1 cellular context compared by ENCODE assay signal in the genomic region with DNA sequence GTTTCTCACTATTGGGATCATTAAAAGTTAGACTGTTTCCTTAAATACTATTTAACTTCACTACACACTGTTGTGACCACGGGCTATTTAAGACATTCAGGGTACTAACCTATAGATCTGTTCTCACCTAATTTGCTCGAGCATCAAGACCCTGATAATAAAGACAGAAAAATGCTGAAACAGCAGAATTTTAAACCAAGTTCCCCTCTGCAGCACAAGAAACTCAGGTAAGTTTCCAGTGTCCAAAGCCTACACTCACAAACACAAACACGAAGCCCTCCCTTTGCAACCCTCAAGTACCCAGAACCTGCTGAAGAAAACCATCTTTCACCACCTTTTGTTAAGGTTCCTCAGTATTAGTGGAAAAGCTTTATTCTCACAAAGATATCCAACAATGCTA.
TF ChIP-seq lines count a peak whose summit lies in the region.

No MANE protein-coding gene starts in this region.

TF ChIP-seq in HepG2, 621 proteins besides CTCF, POLR2A, EP300 and RAD21:
- TF ChIP-seq MBD4 (IDR thresholded peaks at IDR 0.05; ENCODE audit: borderline replicate concordance, low read length) (0 out of 2 replicates have a peak, but pooled peaks have one; percentile 1), PAWR (CRISPR knock-in tag; IDR thresholded peaks at IDR 0.05; ENCODE audit: borderline replicate concordance) (0 out of 2 replicates have a peak, but pooled peaks have one; percentile 13), SIN3B (IDR thresholded peaks at IDR 0.05; ENCODE audit: low read length) (peak; percentile 3; the same call in 1 of the 2 replicates), MAFK (conservative IDR thresholded peaks at IDR 0.05 in 1 of 2, IDR thresholded peaks at IDR 0.05 in 1 of 2; ENCODE audit: low read length in 2 of 2) (peak; percentile 100), KLF9 (CRISPR knock-in tag; IDR thresholded peaks at IDR 0.05; ENCODE audit: low read depth) (no peak), ZFP1 (CRISPR knock-in tag; IDR thresholded peaks at IDR 0.05) (0 out of 2 replicates have a peak, but pooled peaks have one; percentile 19), ARID2 (CRISPR knock-in tag; IDR thresholded peaks at IDR 0.05; ENCODE audit: borderline replicate concordance) (0 out of 2 replicates have a peak, but pooled peaks have one; percentile 39), SMAD3 (CRISPR knock-in tag; IDR thresholded peaks at IDR 0.05) (0 out of 2 replicates have a peak, but pooled peaks have one; percentile 5), SMYD3 (CRISPR knock-in tag; IDR thresholded peaks at IDR 0.05) (0 out of 2 replicates have a peak, but pooled peaks have one; percentile 54), FOXO1 (CRISPR knock-in tag; IDR thresholded peaks at IDR 0.05) (no peak), PITX1 (CRISPR knock-in tag; IDR thresholded peaks at IDR 0.05) (no peak), MAFG (CRISPR knock-in tag; IDR thresholded peaks at IDR 0.05) (0 out of 2 replicates have a peak, but pooled peaks have one; percentile 46), AGO2 (optimal IDR thresholded peaks at IDR 0.05; ENCODE audit: low read depth, low read length) (no peak), ZNF777 (CRISPR knock-in tag; IDR thresholded peaks at IDR 0.05) (no peak), MAFF (IDR thresholded peaks at IDR 0.05; ENCODE audit: low read depth, low read length) (peak; percentile 100), ZNF343 (CRISPR knock-in tag; IDR thresholded peaks at IDR 0.05) (peak; percentile 36; the same call in 1 of the 2 replicates), GATA4 (IDR thresholded peaks at IDR 0.05; ENCODE audit: borderline replicate concordance, low read depth) (no peak)
- TF ChIP-seq, protein P1, sequence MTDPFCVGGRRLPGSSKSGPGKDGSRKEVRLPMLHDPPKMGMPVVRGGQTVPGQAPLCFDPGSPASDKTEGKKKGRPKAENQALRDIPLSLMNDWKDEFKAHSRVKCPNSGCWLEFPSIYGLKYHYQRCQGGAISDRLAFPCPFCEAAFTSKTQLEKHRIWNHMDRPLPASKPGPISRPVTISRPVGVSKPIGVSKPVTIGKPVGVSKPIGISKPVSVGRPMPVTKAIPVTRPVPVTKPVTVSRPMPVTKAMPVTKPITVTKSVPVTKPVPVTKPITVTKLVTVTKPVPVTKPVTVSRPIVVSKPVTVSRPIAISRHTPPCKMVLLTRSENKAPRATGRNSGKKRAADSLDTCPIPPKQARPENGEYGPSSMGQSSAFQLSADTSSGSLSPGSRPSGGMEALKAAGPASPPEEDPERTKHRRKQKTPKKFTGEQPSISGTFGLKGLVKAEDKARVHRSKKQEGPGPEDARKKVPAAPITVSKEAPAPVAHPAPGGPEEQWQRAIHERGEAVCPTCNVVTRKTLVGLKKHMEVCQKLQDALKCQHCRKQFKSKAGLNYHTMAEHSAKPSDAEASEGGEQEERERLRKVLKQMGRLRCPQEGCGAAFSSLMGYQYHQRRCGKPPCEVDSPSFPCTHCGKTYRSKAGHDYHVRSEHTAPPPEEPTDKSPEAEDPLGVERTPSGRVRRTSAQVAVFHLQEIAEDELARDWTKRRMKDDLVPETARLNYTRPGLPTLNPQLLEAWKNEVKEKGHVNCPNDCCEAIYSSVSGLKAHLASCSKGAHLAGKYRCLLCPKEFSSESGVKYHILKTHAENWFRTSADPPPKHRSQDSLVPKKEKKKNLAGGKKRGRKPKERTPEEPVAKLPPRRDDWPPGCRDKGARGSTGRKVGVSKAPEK (CRISPR knock-in tag; IDR thresholded peaks at IDR 0.05; ENCODE audit: borderline replicate concordance): 0 out of 2 replicates have a peak, but pooled peaks have one; percentile 63
- TF ChIP-seq, protein P2, sequence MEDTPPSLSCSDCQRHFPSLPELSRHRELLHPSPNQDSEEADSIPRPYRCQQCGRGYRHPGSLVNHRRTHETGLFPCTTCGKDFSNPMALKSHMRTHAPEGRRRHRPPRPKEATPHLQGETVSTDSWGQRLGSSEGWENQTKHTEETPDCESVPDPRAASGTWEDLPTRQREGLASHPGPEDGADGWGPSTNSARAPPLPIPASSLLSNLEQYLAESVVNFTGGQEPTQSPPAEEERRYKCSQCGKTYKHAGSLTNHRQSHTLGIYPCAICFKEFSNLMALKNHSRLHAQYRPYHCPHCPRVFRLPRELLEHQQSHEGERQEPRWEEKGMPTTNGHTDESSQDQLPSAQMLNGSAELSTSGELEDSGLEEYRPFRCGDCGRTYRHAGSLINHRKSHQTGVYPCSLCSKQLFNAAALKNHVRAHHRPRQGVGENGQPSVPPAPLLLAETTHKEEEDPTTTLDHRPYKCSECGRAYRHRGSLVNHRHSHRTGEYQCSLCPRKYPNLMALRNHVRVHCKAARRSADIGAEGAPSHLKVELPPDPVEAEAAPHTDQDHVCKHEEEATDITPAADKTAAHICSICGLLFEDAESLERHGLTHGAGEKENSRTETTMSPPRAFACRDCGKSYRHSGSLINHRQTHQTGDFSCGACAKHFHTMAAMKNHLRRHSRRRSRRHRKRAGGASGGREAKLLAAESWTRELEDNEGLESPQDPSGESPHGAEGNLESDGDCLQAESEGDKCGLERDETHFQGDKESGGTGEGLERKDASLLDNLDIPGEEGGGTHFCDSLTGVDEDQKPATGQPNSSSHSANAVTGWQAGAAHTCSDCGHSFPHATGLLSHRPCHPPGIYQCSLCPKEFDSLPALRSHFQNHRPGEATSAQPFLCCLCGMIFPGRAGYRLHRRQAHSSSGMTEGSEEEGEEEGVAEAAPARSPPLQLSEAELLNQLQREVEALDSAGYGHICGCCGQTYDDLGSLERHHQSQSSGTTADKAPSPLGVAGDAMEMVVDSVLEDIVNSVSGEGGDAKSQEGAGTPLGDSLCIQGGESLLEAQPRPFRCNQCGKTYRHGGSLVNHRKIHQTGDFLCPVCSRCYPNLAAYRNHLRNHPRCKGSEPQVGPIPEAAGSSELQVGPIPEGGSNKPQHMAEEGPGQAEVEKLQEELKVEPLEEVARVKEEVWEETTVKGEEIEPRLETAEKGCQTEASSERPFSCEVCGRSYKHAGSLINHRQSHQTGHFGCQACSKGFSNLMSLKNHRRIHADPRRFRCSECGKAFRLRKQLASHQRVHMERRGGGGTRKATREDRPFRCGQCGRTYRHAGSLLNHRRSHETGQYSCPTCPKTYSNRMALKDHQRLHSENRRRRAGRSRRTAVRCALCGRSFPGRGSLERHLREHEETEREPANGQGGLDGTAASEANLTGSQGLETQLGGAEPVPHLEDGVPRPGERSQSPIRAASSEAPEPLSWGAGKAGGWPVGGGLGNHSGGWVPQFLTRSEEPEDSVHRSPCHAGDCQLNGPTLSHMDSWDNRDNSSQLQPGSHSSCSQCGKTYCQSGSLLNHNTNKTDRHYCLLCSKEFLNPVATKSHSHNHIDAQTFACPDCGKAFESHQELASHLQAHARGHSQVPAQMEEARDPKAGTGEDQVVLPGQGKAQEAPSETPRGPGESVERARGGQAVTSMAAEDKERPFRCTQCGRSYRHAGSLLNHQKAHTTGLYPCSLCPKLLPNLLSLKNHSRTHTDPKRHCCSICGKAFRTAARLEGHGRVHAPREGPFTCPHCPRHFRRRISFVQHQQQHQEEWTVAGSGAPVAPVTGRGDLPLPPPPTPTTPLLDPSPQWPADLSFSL (CRISPR knock-in tag; IDR thresholded peaks at IDR 0.05): 0 out of 2 replicates have a peak, but pooled peaks have one; percentile 10
- TF ChIP-seq, protein P3, sequence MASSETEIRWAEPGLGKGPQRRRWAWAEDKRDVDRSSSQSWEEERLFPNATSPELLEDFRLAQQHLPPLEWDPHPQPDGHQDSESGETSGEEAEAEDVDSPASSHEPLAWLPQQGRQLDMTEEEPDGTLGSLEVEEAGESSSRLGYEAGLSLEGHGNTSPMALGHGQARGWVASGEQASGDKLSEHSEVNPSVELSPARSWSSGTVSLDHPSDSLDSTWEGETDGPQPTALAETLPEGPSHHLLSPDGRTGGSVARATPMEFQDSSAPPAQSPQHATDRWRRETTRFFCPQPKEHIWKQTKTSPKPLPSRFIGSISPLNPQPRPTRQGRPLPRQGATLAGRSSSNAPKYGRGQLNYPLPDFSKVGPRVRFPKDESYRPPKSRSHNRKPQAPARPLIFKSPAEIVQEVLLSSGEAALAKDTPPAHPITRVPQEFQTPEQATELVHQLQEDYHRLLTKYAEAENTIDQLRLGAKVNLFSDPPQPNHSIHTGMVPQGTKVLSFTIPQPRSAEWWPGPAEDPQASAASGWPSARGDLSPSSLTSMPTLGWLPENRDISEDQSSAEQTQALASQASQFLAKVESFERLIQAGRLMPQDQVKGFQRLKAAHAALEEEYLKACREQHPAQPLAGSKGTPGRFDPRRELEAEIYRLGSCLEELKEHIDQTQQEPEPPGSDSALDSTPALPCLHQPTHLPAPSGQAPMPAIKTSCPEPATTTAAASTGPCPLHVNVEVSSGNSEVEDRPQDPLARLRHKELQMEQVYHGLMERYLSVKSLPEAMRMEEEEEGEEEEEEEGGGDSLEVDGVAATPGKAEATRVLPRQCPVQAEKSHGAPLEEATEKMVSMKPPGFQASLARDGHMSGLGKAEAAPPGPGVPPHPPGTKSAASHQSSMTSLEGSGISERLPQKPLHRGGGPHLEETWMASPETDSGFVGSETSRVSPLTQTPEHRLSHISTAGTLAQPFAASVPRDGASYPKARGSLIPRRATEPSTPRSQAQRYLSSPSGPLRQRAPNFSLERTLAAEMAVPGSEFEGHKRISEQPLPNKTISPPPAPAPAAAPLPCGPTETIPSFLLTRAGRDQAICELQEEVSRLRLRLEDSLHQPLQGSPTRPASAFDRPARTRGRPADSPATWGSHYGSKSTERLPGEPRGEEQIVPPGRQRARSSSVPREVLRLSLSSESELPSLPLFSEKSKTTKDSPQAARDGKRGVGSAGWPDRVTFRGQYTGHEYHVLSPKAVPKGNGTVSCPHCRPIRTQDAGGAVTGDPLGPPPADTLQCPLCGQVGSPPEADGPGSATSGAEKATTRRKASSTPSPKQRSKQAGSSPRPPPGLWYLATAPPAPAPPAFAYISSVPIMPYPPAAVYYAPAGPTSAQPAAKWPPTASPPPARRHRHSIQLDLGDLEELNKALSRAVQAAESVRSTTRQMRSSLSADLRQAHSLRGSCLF (CRISPR knock-in tag; IDR thresholded peaks at IDR 0.05; ENCODE audit: borderline replicate concordance): no peak
- TF ChIP-seq, protein P4, sequence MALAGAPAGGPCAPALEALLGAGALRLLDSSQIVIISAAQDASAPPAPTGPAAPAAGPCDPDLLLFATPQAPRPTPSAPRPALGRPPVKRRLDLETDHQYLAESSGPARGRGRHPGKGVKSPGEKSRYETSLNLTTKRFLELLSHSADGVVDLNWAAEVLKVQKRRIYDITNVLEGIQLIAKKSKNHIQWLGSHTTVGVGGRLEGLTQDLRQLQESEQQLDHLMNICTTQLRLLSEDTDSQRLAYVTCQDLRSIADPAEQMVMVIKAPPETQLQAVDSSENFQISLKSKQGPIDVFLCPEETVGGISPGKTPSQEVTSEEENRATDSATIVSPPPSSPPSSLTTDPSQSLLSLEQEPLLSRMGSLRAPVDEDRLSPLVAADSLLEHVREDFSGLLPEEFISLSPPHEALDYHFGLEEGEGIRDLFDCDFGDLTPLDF (CRISPR knock-in tag; IDR thresholded peaks at IDR 0.05): 0 out of 2 replicates have a peak, but pooled peaks have one; percentile 8
TF ChIP-seq in HepG2: peak in this region for 14.
